Comparison of ENCODE assay signal across 27 cellular contexts in genomic region chr4:161894014-161894413, GRCh38.
"Had no signal": no experiment of that assay in that cellular context is flagged by ENCODE, and none has a peak within 500 bp of the region (broad histone marks: within the 10 kb centered on the region; RNA-seq: fewer than 3 reads in every experiment).

No MANE protein-coding gene starts in this region.

- H3K4me2 ChIP-seq: PC-9 had no signal

- H2AFZ ChIP-seq: PC-9 had no signal

- H3K27me3 ChIP-seq: cardiac muscle cell, MG63, SJCRH30 had no signal

- H3K4me1 ChIP-seq: SJCRH30 had no signal

- DNase-seq: activated CD4-positive, alpha-beta memory T cell treated with anti-CD3 and anti-CD28 coated beads, Interleukin-2, amount 10 ng/mL, durations not matched to agents 7 days and 5 days; activated CD4-positive, alpha-beta T cell treated with anti-CD3 and anti-CD28 coated beads for 1 hour; activated CD4-positive, alpha-beta T cell treated with anti-CD3 and anti-CD28 coated beads for 48 hours; activated CD4-positive, CD25-positive, alpha-beta regulatory T cell; activated CD8-positive, alpha-beta memory T cell treated with anti-CD3 and anti-CD28 coated beads for 24 hours; activated CD8-positive, alpha-beta memory T cell treated with anti-CD3 and anti-CD28 coated beads, Interleukin-2, amount 10 ng/mL, durations not matched to agents 7 days and 5 days; activated CD8-positive, alpha-beta memory T cell treated with anti-CD3 and anti-CD28 coated beads, Interleukin-2, amount 50 U/mL, for 48 hours; activated effector memory CD4-positive, alpha-beta T cell treated with Interleukin-2 at 50 U/mL for 16 hours; activated naive CD4-positive, alpha-beta T cell treated with anti-CD3 and anti-CD28 coated beads, Interleukin-2, amount 10 ng/mL, durations not matched to agents 7 days and 5 days; activated naive CD8-positive, alpha-beta T cell treated with anti-CD3 and anti-CD28 coated beads, Interleukin-2, amount 50 U/mL, for 24 hours; activated T-cell treated with anti-CD3 and anti-CD28 coated beads, Interleukin-2, amount 50 U/mL, for 48 hours; anterior cingulate cortex; NCI-H1048; NCI-H1105 treated with DMSO at 0.1 percent for 48 hours; NCI-H1436; NCI-H1694 treated with DMSO at 0.1 percent for 48 hours; NCI-H2029; NCI-H345; NCI-H524 treated with DMSO at 0.1 percent for 48 hours; PC-9; SJCRH30; T1000; WERI-Rb-1 had no signal

- ATAC-seq: activated CD8-positive, alpha-beta memory T cell treated with anti-CD3 and anti-CD28 coated beads, Interleukin-2, amount 10 ng/mL, durations not matched to agents 7 days and 5 days; activated naive CD8-positive, alpha-beta T cell treated with anti-CD3 and anti-CD28 coated beads, Interleukin-2, amount 50 U/mL, for 24 hours had no signal

- H3K4me3 ChIP-seq: cardiac muscle cell, MG63, PC-9, SJCRH30, SK-N-MC had no signal

- FAIRE-seq: RCC 7860 had no signal

- H3K36me3 ChIP-seq: cardiac muscle cell, MG63, SJCRH30, WERI-Rb-1 had no signal

- H3K9me3 ChIP-seq: MG63, SJCRH30 had no signal

- H3K27ac ChIP-seq: cardiac muscle cell, PC-9, SJCRH30, SK-N-MC, WERI-Rb-1 had no signal
